1 cellular context compared by ENCODE assay signal in the genomic region with DNA sequence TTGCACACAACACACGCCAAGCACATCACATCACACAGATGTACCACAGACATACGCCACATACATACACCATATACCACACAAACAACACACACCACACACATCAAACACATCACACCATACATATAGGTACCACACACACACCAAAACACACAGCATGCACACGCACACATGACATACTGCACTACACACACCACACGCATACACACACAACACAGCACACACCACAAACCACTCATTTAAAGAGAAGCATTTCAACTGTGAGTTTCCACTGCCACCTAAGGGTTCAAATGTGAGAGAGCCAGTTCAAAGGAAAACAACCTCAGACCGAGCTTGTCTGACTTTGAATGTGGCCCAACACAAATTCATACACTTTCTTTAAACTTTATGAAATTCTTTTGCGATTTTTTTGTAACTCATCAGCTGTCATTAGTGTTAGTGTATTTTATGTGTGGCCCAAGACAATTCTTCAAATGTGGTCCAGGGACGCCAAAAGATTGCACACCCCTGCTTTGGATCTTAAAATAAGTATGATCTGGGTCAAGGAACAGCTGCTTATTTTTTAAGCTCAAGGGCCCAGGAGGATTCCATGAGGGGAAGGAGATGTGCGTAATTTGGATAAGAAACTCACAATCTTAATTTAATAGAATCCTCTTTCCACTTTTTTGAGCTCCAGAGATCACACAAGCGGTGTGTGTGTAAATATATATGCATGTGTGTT.
TF ChIP-seq lines count a peak whose summit lies in the region.

No MANE protein-coding gene starts in this region.

TF ChIP-seq in HEK293, 187 proteins besides CTCF, POLR2A, EP300 and RAD21 (continued from another document):
- TF ChIP-seq, protein P1, sequence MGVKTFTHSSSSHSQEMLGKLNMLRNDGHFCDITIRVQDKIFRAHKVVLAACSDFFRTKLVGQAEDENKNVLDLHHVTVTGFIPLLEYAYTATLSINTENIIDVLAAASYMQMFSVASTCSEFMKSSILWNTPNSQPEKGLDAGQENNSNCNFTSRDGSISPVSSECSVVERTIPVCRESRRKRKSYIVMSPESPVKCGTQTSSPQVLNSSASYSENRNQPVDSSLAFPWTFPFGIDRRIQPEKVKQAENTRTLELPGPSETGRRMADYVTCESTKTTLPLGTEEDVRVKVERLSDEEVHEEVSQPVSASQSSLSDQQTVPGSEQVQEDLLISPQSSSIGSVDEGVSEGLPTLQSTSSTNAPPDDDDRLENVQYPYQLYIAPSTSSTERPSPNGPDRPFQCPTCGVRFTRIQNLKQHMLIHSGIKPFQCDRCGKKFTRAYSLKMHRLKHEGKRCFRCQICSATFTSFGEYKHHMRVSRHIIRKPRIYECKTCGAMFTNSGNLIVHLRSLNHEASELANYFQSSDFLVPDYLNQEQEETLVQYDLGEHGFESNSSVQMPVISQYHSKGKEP (tag by site-specific recombination; IDR thresholded peaks at IDR 0.05): no peak
- TF ChIP-seq ZNF701 (tag by site-specific recombination; IDR thresholded peaks at IDR 0.05) (no peak), ZNF621 (tag by site-specific recombination; IDR thresholded peaks at IDR 0.05) (no peak), OSR2 (tag by site-specific recombination; IDR thresholded peaks at IDR 0.05) (no peak), ZNF501 (tag by site-specific recombination; IDR thresholded peaks at IDR 0.05) (0 out of 2 replicates have a peak, but pooled peaks have one; percentile 25), ZIC2 (tag by site-specific recombination; IDR thresholded peaks at IDR 0.05) (no peak), ZSCAN4 (tag by site-specific recombination; IDR thresholded peaks at IDR 0.05) (peak; percentile 77), PRDM2 (tag by site-specific recombination; IDR thresholded peaks at IDR 0.05; ENCODE audit: borderline replicate concordance) (no peak), ZNF623 (tag by site-specific recombination; IDR thresholded peaks at IDR 0.05) (no peak)
